33 cellular contexts compared by ENCODE assay signal in genomic region chr2:84811839-84812238, GRCh38.
"Had no signal": no experiment of that assay in that cellular context is flagged by ENCODE, and none has a peak within 500 bp of the region (broad histone marks: within the 10 kb centered on the region; RNA-seq: fewer than 3 reads in every experiment).

No MANE protein-coding gene starts in this region.

- H3K27ac ChIP-seq: adrenal gland, body of pancreas, epithelial cell of prostate, esophagus squamous epithelium, gastroesophageal sphincter, heart right ventricle, hepatocyte had no signal

- H3K27me3 Mint-ChIP-seq: activated CD4-positive, alpha-beta memory T cell treated with anti-CD3 and anti-CD28 coated beads for 36 hours; activated CD4-positive, alpha-beta T cell treated with anti-CD3 and anti-CD28 coated beads for 36 hours; activated naive CD4-positive, alpha-beta T cell treated with anti-CD3 and anti-CD28 coated beads, Interleukin-2, amount 10 ng/mL, durations not matched to agents 7 days and 5 days; activated naive CD8-positive, alpha-beta T cell treated with anti-CD3 and anti-CD28 coated beads for 36 hours; activated naive CD8-positive, alpha-beta T cell treated with anti-CD3 and anti-CD28 coated beads, Interleukin-2, amount 50 U/mL, for 24 hours; activated T-cell treated with anti-CD3 and anti-CD28 coated beads, Interleukin-2, amount 50 U/mL, for 24 hours; activated T-helper 17 cell treated with anti-CD3 and anti-CD28 coated beads, Interleukin-2, amount 50 U/mL, for 72 hours had no signal

- H3K4me3 ChIP-seq: adrenal gland, body of pancreas, esophagus squamous epithelium, gastroesophageal sphincter, heart right ventricle, hepatocyte had no signal

- H3K27me3 ChIP-seq: adrenal gland, body of pancreas, esophagus squamous epithelium, gastroesophageal sphincter, heart right ventricle, hepatocyte had no signal

- DNase-seq: activated CD4-positive, alpha-beta memory T cell treated with anti-CD3 and anti-CD28 coated beads for 36 hours; activated CD4-positive, alpha-beta T cell treated with anti-CD3 and anti-CD28 coated beads for 36 hours; activated CD4-positive, alpha-beta T cell treated with anti-CD3 and anti-CD28 coated beads, Interleukin-2, amount 10 ng/mL, durations not matched to agents 24 days and 14 days; activated CD4-positive, CD25-positive, alpha-beta regulatory T cell; activated CD4-positive, CD25-positive, alpha-beta regulatory T cell treated with anti-CD3 and anti-CD28 coated beads, Interleukin-2, amount 50 U/mL, for 72 hours; activated CD8-positive, alpha-beta memory T cell treated with anti-CD3 and anti-CD28 coated beads, Interleukin-2, amount 50 U/mL, for 48 hours; activated CD8-positive, alpha-beta T cell treated with anti-CD3 and anti-CD28 coated beads, Interleukin-2, amount 10 ng/mL, durations not matched to agents 7 days and 5 days; activated effector memory CD4-positive, alpha-beta T cell treated with Interleukin-2 at 50 U/mL for 16 hours; activated gamma-delta T cell treated with Interleukin-2 at 50 U/mL for 16 hours; activated naive CD4-positive, alpha-beta T cell treated with anti-CD3 and anti-CD28 coated beads, Interleukin-2, amount 10 ng/mL, durations not matched to agents 7 days and 5 days; activated naive CD8-positive, alpha-beta T cell treated with anti-CD3 and anti-CD28 coated beads for 36 hours; activated naive CD8-positive, alpha-beta T cell treated with anti-CD3 and anti-CD28 coated beads, Interleukin-2, amount 50 U/mL, for 24 hours; activated T-cell treated with anti-CD3 and anti-CD28 coated beads for 4 hours; activated T-cell treated with anti-CD3 and anti-CD28 coated beads, Interleukin-2, amount 50 U/mL, for 24 hours; activated T-cell treated with anti-CD3 and anti-CD28 coated beads, Interleukin-2, amount 50 U/mL, for 72 hours; adrenal gland; amygdala; aorta; body of pancreas; caudate nucleus; effector CD8-positive, alpha-beta T cell; esophagus squamous epithelium; foreskin melanocyte; heart right ventricle; T-helper 1 cell; T-helper 2 cell had no signal

- H3K36me3 ChIP-seq: adrenal gland, esophagus squamous epithelium, gastroesophageal sphincter, heart right ventricle had no signal

- H3K36me3 Mint-ChIP-seq: activated CD4-positive, alpha-beta memory T cell treated with anti-CD3 and anti-CD28 coated beads for 36 hours had no signal

- H3K9me3 ChIP-seq: adrenal gland, body of pancreas, esophagus squamous epithelium, heart right ventricle had no signal

- H3K4me3 Mint-ChIP-seq: activated CD4-positive, alpha-beta memory T cell treated with anti-CD3 and anti-CD28 coated beads for 36 hours; activated CD4-positive, alpha-beta T cell treated with anti-CD3 and anti-CD28 coated beads for 36 hours; activated CD4-positive, alpha-beta T cell treated with anti-CD3 and anti-CD28 coated beads, Interleukin-2, amount 10 ng/mL, durations not matched to agents 24 days and 14 days; activated CD8-positive, alpha-beta T cell treated with anti-CD3 and anti-CD28 coated beads, Interleukin-2, amount 10 ng/mL, durations not matched to agents 7 days and 5 days; activated naive CD4-positive, alpha-beta T cell treated with anti-CD3 and anti-CD28 coated beads, Interleukin-2, amount 10 ng/mL, durations not matched to agents 7 days and 5 days; activated naive CD8-positive, alpha-beta T cell treated with anti-CD3 and anti-CD28 coated beads for 36 hours; activated naive CD8-positive, alpha-beta T cell treated with anti-CD3 and anti-CD28 coated beads, Interleukin-2, amount 50 U/mL, for 24 hours; activated T-cell treated with anti-CD3 and anti-CD28 coated beads, Interleukin-2, amount 50 U/mL, for 24 hours; activated T-cell treated with anti-CD3 and anti-CD28 coated beads, Interleukin-2, amount 50 U/mL, for 72 hours; activated T-helper 17 cell treated with anti-CD3 and anti-CD28 coated beads, Interleukin-2, amount 50 U/mL, for 72 hours had no signal

- ATAC-seq: activated CD4-positive, alpha-beta T cell treated with anti-CD3 and anti-CD28 coated beads for 36 hours; activated CD8-positive, alpha-beta T cell treated with anti-CD3 and anti-CD28 coated beads, Interleukin-2, amount 10 ng/mL, durations not matched to agents 7 days and 5 days; activated T-cell treated with anti-CD3 and anti-CD28 coated beads, Interleukin-2, amount 50 U/mL, for 72 hours; activated T-helper 17 cell treated with anti-CD3 and anti-CD28 coated beads, Interleukin-2, amount 50 U/mL, for 72 hours; body of pancreas; gastroesophageal sphincter; heart right ventricle had no signal

- H3K27ac Mint-ChIP-seq: activated CD4-positive, alpha-beta memory T cell treated with anti-CD3 and anti-CD28 coated beads for 36 hours; activated CD4-positive, alpha-beta T cell treated with anti-CD3 and anti-CD28 coated beads for 36 hours; activated CD4-positive, alpha-beta T cell treated with anti-CD3 and anti-CD28 coated beads, Interleukin-2, amount 10 ng/mL, durations not matched to agents 24 days and 14 days; activated CD8-positive, alpha-beta T cell treated with anti-CD3 and anti-CD28 coated beads, Interleukin-2, amount 10 ng/mL, durations not matched to agents 7 days and 5 days; activated naive CD4-positive, alpha-beta T cell treated with anti-CD3 and anti-CD28 coated beads, Interleukin-2, amount 10 ng/mL, durations not matched to agents 7 days and 5 days; activated naive CD8-positive, alpha-beta T cell treated with anti-CD3 and anti-CD28 coated beads for 36 hours; activated naive CD8-positive, alpha-beta T cell treated with anti-CD3 and anti-CD28 coated beads, Interleukin-2, amount 50 U/mL, for 24 hours; activated T-cell treated with anti-CD3 and anti-CD28 coated beads, Interleukin-2, amount 50 U/mL, for 24 hours; activated T-helper 17 cell treated with anti-CD3 and anti-CD28 coated beads, Interleukin-2, amount 50 U/mL, for 72 hours had no signal

- H2AFZ ChIP-seq: hepatocyte had no signal

- H3K9me3 Mint-ChIP-seq: activated CD4-positive, alpha-beta memory T cell treated with anti-CD3 and anti-CD28 coated beads for 36 hours; activated naive CD8-positive, alpha-beta T cell treated with anti-CD3 and anti-CD28 coated beads for 36 hours; activated T-cell treated with anti-CD3 and anti-CD28 coated beads, Interleukin-2, amount 50 U/mL, for 72 hours had no signal

- H3K4me1 ChIP-seq: adrenal gland, body of pancreas, esophagus squamous epithelium, gastroesophageal sphincter had no signal

- FAIRE-seq: colon, endometrium, endothelial cell of umbilical vein had no signal

- H3K4me2 ChIP-seq: hepatocyte had no signal
